Comparison of ENCODE assay signal across 8 cellular contexts in genomic region chr5:90474235-90475107, GRCh38. TPM values are rescaled to one million over a fixed set of nuclear protein-coding genes. Genes with fewer than 3 reads are reported as not detected.
DNase-seq lines count a peak whose midpoint lies in the region; ATAC-seq and TF ChIP-seq lines count a peak whose summit lies in the region.

MBLAC2 (minus strand) TSS chr5:90474771; CDS start chr5:90474292, 479 bp downstream.
POLR3G (plus strand) TSS chr5:90474864; CDS start chr5:90485568, 10,704 bp downstream.

- peak; percentile 84 for ATAC-seq in GM19023 (IDR thresholded peaks at IDR 0.05; ENCODE audit: unreplicated experiment)
- peak; percentile 86 for ATAC-seq in HG03196 (IDR thresholded peaks at IDR 0.05; ENCODE audit: unreplicated experiment)
- peak; percentile 87 to 88 for ATAC-seq in activated CD4-positive, CD25-positive, alpha-beta regulatory T cell treated with anti-CD3 and anti-CD28 coated beads, Interleukin-2, amount 50 U/mL, for 24 hours

- peak; percentile 97 for DNase-seq in AG20443 (ENCODE audit: low spot score)
- DNase-seq in NCI-H345 treated with DMSO at 0.1 percent for 48 hours (lab: John Stamatoyannopoulos, UW; ENCODE audit: unreplicated experiment), result peak; percentile 66
- DNase-seq in cerebellar nuclear complex (lab: John Stamatoyannopoulos, UW), result peak; percentile 7 to 73
- DNase-seq in kidney epithelial cell (ENCODE audit: low read depth), result peak; percentile 62
- DNase-seq in stimulated activated CD4-positive, alpha-beta T cell treated with anti-CD3 and anti-CD28 coated beads, Interleukin-15, amount 100 ng/mL, for 24 hours, result peak; percentile 96

- no peaks in the 10 kb centered on the region for H3K36me3 ChIP-seq in kidney epithelial cell (ENCODE audit: control insufficient read depth, insufficient read depth, low read length)

- peak within 1 kb of the TSS; percentile 70 for H3K4me3 ChIP-seq in kidney epithelial cell (ENCODE audit: low read depth, low read length)

- peak; percentile 49 for TF ChIP-seq CTCF in kidney epithelial cell (IDR thresholded peaks at IDR 0.05; ENCODE audit: insufficient read depth, low read length, poor library complexity, severe bottlenecking)

- H3K27me3 ChIP-seq in kidney epithelial cell (ENCODE audit: control insufficient read depth, insufficient read depth, low read length), result no peaks in the 10 kb centered on the region

RNA-seq across cellular contexts. Expression of gene MBLAC2, which starts in this region (rescaled TPM):
- 4.6 and 5.6 TPM in 2 replicates for total RNA-seq in kidney epithelial cell

RNA-seq across cellular contexts. Expression of gene POLR3G, which starts in this region (rescaled TPM):
- 9.7 and 10.9 TPM in 2 replicates for total RNA-seq in kidney epithelial cell

Comparison
In these comparisons a context has a peak if more than half of its experiments do, and no peak if none do; other contexts are left out.
1. Peak in every context shown above with its lines: DNase-seq, ATAC-seq and H3K4me3 ChIP-seq.
2. DNase-seq: peak in every context shown above with its lines; median percentile 97 in AG20443; 96 in stimulated activated CD4-positive, alpha-beta T cell treated with anti-CD3 and anti-CD28 coated beads, Interleukin-15, amount 100 ng/mL, for 24 hours; 66 in NCI-H345 treated with DMSO at 0.1 percent for 48 hours; 62 in kidney epithelial cell; 40 in cerebellar nuclear complex.